Comparison of ENCODE assay signal across 7 cellular contexts in the genomic region with DNA sequence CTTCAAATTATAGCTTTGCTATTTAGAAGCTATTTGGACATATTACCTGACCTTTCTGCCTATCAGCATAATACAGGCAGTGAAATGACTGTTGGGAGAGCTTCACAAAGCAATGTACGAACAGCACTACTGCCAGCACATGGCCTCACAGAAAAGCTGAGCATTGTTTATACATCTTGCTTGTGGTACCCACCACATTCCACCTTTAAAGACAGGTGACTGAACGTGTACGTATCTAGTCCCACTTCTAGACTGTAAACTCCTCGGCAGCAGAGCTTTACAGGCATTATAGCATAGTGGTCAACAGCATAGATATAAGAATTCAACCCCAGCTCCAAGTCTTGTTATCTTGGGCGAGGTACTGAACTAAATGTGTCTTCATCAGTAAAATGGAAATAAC. TPM values are rescaled to one million over a fixed set of nuclear protein-coding genes. Genes with fewer than 3 reads are reported as not detected.
A peak's percentile ranks its signal among the peaks of the same experiment; 100 is the strongest.
DNase-seq lines count a peak whose midpoint lies in the region; ATAC-seq and TF ChIP-seq lines count a peak whose summit lies in the region.

No MANE protein-coding gene starts in this region.

- peaks cover 47% of the 10 kb centered on the region for H3K36me3 Mint-ChIP-seq in activated CD8-positive, alpha-beta T cell treated with anti-CD3 and anti-CD28 coated beads, Interleukin-2, amount 10 ng/mL, durations not matched to agents 7 days and 5 days (ENCODE audit: low read depth)
- H3K36me3 Mint-ChIP-seq in stimulated activated naive B cell treated with anti-CD40 and anti-IgM and Interleukin-4, amounts not matched to agents 10 μg/mL and 1 μg/mL and 100 μg/mL, for 72 hours, result peaks cover 20 to 35% of the 10 kb centered on the region in 2 donors

- no peaks in the 10 kb centered on the region for H3K27me3 Mint-ChIP-seq in activated CD8-positive, alpha-beta T cell treated with anti-CD3 and anti-CD28 coated beads, Interleukin-2, amount 10 ng/mL, durations not matched to agents 7 days and 5 days (ENCODE audit: low read depth)
- no peaks in the 10 kb centered on the region for H3K27me3 Mint-ChIP-seq in stimulated activated naive B cell treated with anti-CD40 and anti-IgM and Interleukin-4, amounts not matched to agents 10 μg/mL and 1 μg/mL and 100 μg/mL, for 72 hours

- TF ChIP-seq CTCF in HFF-Myc (IDR thresholded peaks at IDR 0.05; ENCODE audit: low read depth, low read length, missing control alignments), result no peak

- POLR2A ChIA-PET in activated CD8-positive, alpha-beta T cell treated with anti-CD3 and anti-CD28 coated beads, Interleukin-2, amount 10 ng/mL, durations not matched to agents 7 days and 5 days (lab: Charles Lee), result interaction anchor here (0.7 to 6.3 kb wide), 4 partner anchors 16 to 221 kb away, joined by 3 to 67 read pairs (median 4); a partner anchor contains a TSS

- peak overlapping the region; percentile 92 for H3K4me3 Mint-ChIP-seq in activated CD8-positive, alpha-beta T cell treated with anti-CD3 and anti-CD28 coated beads, Interleukin-2, amount 10 ng/mL, durations not matched to agents 7 days and 5 days
- H3K4me3 Mint-ChIP-seq in stimulated activated naive B cell treated with anti-CD40 and anti-IgM and Interleukin-4, amounts not matched to agents 10 μg/mL and 1 μg/mL and 100 μg/mL, for 72 hours, result peak overlapping the region; percentile 93 to 96

- peaks cover 58% of the 10 kb centered on the region for H3K4me1 Mint-ChIP-seq in activated CD8-positive, alpha-beta T cell treated with anti-CD3 and anti-CD28 coated beads, Interleukin-2, amount 10 ng/mL, durations not matched to agents 7 days and 5 days (ENCODE audit: low read depth)
- H3K4me1 Mint-ChIP-seq in stimulated activated naive B cell treated with anti-CD40 and anti-IgM and Interleukin-4, amounts not matched to agents 10 μg/mL and 1 μg/mL and 100 μg/mL, for 72 hours, result peaks cover 32 to 55% of the 10 kb centered on the region in 2 donors

- DNase-seq in HFF-Myc (ENCODE audit: extremely low read depth, low read depth) (no peak), dedifferentiated amniotic fluid mesenchymal stem cell (ENCODE audit: extremely low spot score) (no peak), NCI-H2171 (lab: John Stamatoyannopoulos, UW) (no peak)
- DNase-seq in activated CD8-positive, alpha-beta T cell treated with anti-CD3 and anti-CD28 coated beads, Interleukin-2, amount 10 ng/mL, durations not matched to agents 7 days and 5 days, result no peak
- DNase-seq in stimulated activated naive B cell treated with anti-CD40 and anti-IgM and Interleukin-4, amounts not matched to agents 10 μg/mL and 1 μg/mL and 100 μg/mL, for 72 hours, result no peak

- H3K9me3 Mint-ChIP-seq in activated CD8-positive, alpha-beta T cell treated with anti-CD3 and anti-CD28 coated beads, Interleukin-2, amount 10 ng/mL, durations not matched to agents 7 days and 5 days (ENCODE audit: insufficient read depth), result no peaks in the 10 kb centered on the region
- no peaks in the 10 kb centered on the region for H3K9me3 Mint-ChIP-seq in stimulated activated naive B cell treated with anti-CD40 and anti-IgM and Interleukin-4, amounts not matched to agents 10 μg/mL and 1 μg/mL and 100 μg/mL, for 72 hours

- ATAC-seq in activated CD8-positive, alpha-beta T cell treated with anti-CD3 and anti-CD28 coated beads, Interleukin-2, amount 10 ng/mL, durations not matched to agents 7 days and 5 days, result no peak
- no peak for ATAC-seq in stimulated activated naive B cell treated with anti-CD40 and anti-IgM and Interleukin-4, amounts not matched to agents 10 μg/mL and 1 μg/mL and 100 μg/mL, for 72 hours (replicated peaks)
- no peak for ATAC-seq in GM18861 (IDR thresholded peaks at IDR 0.05; ENCODE audit: unreplicated experiment)

- CTCF ChIA-PET in activated CD8-positive, alpha-beta T cell treated with anti-CD3 and anti-CD28 coated beads, Interleukin-2, amount 10 ng/mL, durations not matched to agents 7 days and 5 days (lab: Charles Lee), result interaction anchor here (1.0 to 6.3 kb wide), 6 partner anchors 8 to 647 kb away, joined by 3 to 36 read pairs (median 4); a partner anchor contains a TSS

- H3K4me3 ChIP-seq in HFF-Myc (replicated peaks; ENCODE audit: low read depth, low read length) (peak overlapping the region; percentile 82), iPS-11a (ENCODE audit: low read depth, low read length) (peak overlapping the region; percentile 83)

- peak overlapping the region; percentile 97 for H3K27ac Mint-ChIP-seq in activated CD8-positive, alpha-beta T cell treated with anti-CD3 and anti-CD28 coated beads, Interleukin-2, amount 10 ng/mL, durations not matched to agents 7 days and 5 days
- no peak overlapping the region for H3K27ac Mint-ChIP-seq in stimulated activated naive B cell treated with anti-CD40 and anti-IgM and Interleukin-4, amounts not matched to agents 10 μg/mL and 1 μg/mL and 100 μg/mL, for 72 hours

RNA-seq across cellular contexts. Expression of a gene that starts 1.6 kb away (rescaled TPM):
- 10 to 100 TPM; 60.0 to 63.7 TPM for total RNA-seq in activated CD8-positive, alpha-beta T cell treated with anti-CD3 and anti-CD28 coated beads, Interleukin-2, amount 10 ng/mL, durations not matched to agents 7 days and 5 days

RNA-seq across cellular contexts. Expression of a gene that starts 6.6 kb away (rescaled TPM):
- 10 to 100 TPM; 71.8 to 73.9 TPM for total RNA-seq in activated CD8-positive, alpha-beta T cell treated with anti-CD3 and anti-CD28 coated beads, Interleukin-2, amount 10 ng/mL, durations not matched to agents 7 days and 5 days

RNA-seq across cellular contexts. Expression of a gene that starts 17.4 kb away (rescaled TPM):
- total RNA-seq in activated CD8-positive, alpha-beta T cell treated with anti-CD3 and anti-CD28 coated beads, Interleukin-2, amount 10 ng/mL, durations not matched to agents 7 days and 5 days, result 10 to 100 TPM; 91.3 to 98.7 TPM

RNA-seq across cellular contexts. Expression of a gene that starts 42.7 kb away (rescaled TPM):
- 10 to 100 TPM; 11.6 to 13.6 TPM for total RNA-seq in activated CD8-positive, alpha-beta T cell treated with anti-CD3 and anti-CD28 coated beads, Interleukin-2, amount 10 ng/mL, durations not matched to agents 7 days and 5 days

RNA-seq across cellular contexts. Expression of a gene that starts 43.0 kb away (rescaled TPM):
- under 1 TPM; 0.87 to 0.89 TPM for total RNA-seq in activated CD8-positive, alpha-beta T cell treated with anti-CD3 and anti-CD28 coated beads, Interleukin-2, amount 10 ng/mL, durations not matched to agents 7 days and 5 days
